ENCODE assay signal across 2 cellular contexts in the genomic region with DNA sequence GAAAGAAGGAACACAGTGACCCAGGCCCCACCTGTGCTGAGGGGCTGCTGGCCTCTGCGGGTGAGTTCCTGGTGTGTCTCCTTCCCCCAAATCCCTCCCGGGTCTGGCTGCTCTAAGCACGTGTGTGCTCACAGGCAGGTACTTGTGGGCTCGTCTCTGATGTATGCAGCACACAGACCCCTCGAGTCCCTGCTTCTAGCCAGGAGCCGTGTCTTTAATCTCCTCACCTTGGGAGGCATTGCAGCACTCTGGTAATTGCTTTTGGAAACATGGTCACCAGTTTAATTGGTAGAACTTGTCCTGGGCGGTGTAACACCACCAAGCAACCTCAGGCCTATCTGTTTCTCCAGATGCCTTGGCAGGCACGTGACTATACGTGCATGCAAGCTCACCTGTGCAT.
TF ChIP-seq lines count a peak whose summit lies in the region.

No MANE protein-coding gene starts in this region.

TF ChIP-seq in Ishikawa, 13 proteins besides CTCF, POLR2A, EP300 and RAD21:
- TF ChIP-seq, protein P1, sequence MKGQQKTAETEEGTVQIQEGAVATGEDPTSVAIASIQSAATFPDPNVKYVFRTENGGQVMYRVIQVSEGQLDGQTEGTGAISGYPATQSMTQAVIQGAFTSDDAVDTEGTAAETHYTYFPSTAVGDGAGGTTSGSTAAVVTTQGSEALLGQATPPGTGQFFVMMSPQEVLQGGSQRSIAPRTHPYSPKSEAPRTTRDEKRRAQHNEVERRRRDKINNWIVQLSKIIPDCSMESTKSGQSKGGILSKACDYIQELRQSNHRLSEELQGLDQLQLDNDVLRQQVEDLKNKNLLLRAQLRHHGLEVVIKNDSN (IDR thresholded peaks at IDR 0.05), result peak; percentile 30; the same call in 1 of the 2 replicates
- TF ChIP-seq, protein P2, sequence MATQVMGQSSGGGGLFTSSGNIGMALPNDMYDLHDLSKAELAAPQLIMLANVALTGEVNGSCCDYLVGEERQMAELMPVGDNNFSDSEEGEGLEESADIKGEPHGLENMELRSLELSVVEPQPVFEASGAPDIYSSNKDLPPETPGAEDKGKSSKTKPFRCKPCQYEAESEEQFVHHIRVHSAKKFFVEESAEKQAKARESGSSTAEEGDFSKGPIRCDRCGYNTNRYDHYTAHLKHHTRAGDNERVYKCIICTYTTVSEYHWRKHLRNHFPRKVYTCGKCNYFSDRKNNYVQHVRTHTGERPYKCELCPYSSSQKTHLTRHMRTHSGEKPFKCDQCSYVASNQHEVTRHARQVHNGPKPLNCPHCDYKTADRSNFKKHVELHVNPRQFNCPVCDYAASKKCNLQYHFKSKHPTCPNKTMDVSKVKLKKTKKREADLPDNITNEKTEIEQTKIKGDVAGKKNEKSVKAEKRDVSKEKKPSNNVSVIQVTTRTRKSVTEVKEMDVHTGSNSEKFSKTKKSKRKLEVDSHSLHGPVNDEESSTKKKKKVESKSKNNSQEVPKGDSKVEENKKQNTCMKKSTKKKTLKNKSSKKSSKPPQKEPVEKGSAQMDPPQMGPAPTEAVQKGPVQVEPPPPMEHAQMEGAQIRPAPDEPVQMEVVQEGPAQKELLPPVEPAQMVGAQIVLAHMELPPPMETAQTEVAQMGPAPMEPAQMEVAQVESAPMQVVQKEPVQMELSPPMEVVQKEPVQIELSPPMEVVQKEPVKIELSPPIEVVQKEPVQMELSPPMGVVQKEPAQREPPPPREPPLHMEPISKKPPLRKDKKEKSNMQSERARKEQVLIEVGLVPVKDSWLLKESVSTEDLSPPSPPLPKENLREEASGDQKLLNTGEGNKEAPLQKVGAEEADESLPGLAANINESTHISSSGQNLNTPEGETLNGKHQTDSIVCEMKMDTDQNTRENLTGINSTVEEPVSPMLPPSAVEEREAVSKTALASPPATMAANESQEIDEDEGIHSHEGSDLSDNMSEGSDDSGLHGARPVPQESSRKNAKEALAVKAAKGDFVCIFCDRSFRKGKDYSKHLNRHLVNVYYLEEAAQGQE (IDR thresholded peaks at IDR 0.05; ENCODE audit: low read depth), result no peak
- TF ChIP-seq, protein P3, sequence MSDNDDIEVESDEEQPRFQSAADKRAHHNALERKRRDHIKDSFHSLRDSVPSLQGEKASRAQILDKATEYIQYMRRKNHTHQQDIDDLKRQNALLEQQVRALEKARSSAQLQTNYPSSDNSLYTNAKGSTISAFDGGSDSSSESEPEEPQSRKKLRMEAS (IDR thresholded peaks at IDR 0.05), result no peak
- TF ChIP-seq ZBTB7A (IDR thresholded peaks at IDR 0.05; ENCODE audit: low read depth), result no peak
- no peak for TF ChIP-seq TEAD4 (IDR thresholded peaks at IDR 0.05)
- no peak for TF ChIP-seq NFIC (IDR thresholded peaks at IDR 0.05)
- no peak for TF ChIP-seq CREB1 (IDR thresholded peaks at IDR 0.05; ENCODE audit: low read depth)
- TF ChIP-seq YY1 (IDR thresholded peaks at IDR 0.05; ENCODE audit: low read depth), result no peak
- TF ChIP-seq FOXM1 (IDR thresholded peaks at IDR 0.05; ENCODE audit: borderline replicate concordance, low read depth), result no peak

TF ChIP-seq in K562, 482 proteins besides CTCF, POLR2A, EP300 and RAD21 (continued from another document):
- TF ChIP-seq, protein P4, sequence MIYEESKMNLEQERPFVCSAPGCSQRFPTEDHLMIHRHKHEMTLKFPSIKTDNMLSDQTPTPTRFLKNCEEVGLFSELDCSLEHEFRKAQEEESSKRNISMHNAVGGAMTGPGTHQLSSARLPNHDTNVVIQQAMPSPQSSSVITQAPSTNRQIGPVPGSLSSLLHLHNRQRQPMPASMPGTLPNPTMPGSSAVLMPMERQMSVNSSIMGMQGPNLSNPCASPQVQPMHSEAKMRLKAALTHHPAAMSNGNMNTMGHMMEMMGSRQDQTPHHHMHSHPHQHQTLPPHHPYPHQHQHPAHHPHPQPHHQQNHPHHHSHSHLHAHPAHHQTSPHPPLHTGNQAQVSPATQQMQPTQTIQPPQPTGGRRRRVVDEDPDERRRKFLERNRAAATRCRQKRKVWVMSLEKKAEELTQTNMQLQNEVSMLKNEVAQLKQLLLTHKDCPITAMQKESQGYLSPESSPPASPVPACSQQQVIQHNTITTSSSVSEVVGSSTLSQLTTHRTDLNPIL (CRISPR knock-in tag; IDR thresholded peaks at IDR 0.05), result no peak
- TF ChIP-seq KDM4B (IDR thresholded peaks at IDR 0.05; ENCODE audit: borderline replicate concordance in 2 of 2, low read depth in 1 of 2) (no peak), MED1 (CRISPR knock-in tag; IDR thresholded peaks at IDR 0.05; ENCODE audit: borderline replicate concordance) (no peak), ZBTB8A (IDR thresholded peaks at IDR 0.05; ENCODE audit: partially characterized antibody) (no peak), MEF2A (IDR thresholded peaks at IDR 0.05; ENCODE audit: control insufficient read depth, low read depth, low read length) (no peak), ZNF408 (CRISPR knock-in tag; IDR thresholded peaks at IDR 0.05; ENCODE audit: low read depth) (no peak), CBX1 (IDR thresholded peaks at IDR 0.05; ENCODE audit: low read depth) (no peak), SAFB (IDR thresholded peaks at IDR 0.05; ENCODE audit: borderline replicate concordance, low read depth, low read length) (no peak)
- TF ChIP-seq, protein P5, sequence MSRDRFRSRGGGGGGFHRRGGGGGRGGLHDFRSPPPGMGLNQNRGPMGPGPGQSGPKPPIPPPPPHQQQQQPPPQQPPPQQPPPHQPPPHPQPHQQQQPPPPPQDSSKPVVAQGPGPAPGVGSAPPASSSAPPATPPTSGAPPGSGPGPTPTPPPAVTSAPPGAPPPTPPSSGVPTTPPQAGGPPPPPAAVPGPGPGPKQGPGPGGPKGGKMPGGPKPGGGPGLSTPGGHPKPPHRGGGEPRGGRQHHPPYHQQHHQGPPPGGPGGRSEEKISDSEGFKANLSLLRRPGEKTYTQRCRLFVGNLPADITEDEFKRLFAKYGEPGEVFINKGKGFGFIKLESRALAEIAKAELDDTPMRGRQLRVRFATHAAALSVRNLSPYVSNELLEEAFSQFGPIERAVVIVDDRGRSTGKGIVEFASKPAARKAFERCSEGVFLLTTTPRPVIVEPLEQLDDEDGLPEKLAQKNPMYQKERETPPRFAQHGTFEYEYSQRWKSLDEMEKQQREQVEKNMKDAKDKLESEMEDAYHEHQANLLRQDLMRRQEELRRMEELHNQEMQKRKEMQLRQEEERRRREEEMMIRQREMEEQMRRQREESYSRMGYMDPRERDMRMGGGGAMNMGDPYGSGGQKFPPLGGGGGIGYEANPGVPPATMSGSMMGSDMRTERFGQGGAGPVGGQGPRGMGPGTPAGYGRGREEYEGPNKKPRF (IDR thresholded peaks at IDR 0.05; ENCODE audit: low read depth, low read length), result no peak
- TF ChIP-seq, protein P6, sequence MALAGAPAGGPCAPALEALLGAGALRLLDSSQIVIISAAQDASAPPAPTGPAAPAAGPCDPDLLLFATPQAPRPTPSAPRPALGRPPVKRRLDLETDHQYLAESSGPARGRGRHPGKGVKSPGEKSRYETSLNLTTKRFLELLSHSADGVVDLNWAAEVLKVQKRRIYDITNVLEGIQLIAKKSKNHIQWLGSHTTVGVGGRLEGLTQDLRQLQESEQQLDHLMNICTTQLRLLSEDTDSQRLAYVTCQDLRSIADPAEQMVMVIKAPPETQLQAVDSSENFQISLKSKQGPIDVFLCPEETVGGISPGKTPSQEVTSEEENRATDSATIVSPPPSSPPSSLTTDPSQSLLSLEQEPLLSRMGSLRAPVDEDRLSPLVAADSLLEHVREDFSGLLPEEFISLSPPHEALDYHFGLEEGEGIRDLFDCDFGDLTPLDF (CRISPR knock-in tag; IDR thresholded peaks at IDR 0.05), result no peak
- TF ChIP-seq, protein P7, sequence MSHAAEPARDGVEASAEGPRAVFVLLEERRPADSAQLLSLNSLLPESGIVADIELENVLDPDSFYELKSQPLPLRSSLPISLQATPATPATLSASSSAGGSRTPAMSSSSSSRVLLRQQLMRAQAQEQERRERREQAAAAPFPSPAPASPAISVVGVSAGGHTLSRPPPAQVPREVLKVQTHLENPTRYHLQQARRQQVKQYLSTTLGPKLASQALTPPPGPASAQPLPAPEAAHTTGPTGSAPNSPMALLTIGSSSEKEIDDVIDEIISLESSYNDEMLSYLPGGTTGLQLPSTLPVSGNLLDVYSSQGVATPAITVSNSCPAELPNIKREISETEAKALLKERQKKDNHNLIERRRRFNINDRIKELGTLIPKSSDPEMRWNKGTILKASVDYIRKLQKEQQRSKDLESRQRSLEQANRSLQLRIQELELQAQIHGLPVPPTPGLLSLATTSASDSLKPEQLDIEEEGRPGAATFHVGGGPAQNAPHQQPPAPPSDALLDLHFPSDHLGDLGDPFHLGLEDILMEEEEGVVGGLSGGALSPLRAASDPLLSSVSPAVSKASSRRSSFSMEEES (CRISPR knock-in tag; IDR thresholded peaks at IDR 0.05), result peak; percentile 15; the same call in 1 of the 2 replicates
- TF ChIP-seq, protein P1 (CRISPR knock-in tag; IDR thresholded peaks at IDR 0.05), result peak; percentile 43; the same call in 1 of the 2 replicates
